Comparison of ENCODE assay signal across 8 cellular contexts in the genomic region with DNA sequence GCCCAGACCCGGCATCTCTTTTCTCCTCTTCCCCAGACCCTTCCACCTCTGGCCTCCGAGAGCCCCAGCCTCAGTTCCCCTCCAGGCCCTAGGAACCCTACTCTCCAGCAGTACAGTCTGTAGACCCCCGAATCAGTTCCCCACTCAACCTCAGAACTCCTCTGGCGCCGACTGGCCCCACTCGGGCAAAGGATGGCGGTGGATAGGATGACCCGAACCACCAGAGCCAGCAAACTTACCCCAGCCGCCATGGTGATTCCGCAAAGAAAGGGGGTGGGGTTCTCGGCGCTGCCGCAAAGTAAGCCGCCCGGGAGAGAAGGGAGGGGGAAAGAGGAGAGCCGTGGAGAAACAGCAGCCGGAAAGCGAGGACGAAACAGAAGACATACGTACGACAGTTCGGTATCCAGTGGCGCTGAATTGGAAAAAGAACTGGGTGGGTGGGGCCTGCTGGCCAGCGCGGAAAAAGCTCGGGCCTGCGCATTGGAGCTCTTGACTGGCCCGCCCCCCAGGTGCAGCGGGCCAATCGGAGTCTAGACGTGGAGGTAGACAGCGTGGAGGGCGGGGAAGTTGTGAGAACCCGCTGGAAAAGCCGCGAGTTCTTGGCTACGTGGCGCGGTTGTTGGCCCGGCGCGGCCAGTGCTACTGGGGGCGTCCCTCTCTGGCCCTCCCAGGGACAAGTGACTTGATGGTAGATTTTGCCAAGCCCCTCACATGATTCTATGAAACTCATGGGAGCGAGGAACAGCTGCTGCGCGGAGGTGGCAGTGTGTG. TPM values are rescaled to one million over a fixed set of nuclear protein-coding genes. Genes with fewer than 3 reads are reported as not detected.
DNase-seq lines count a peak whose midpoint lies in the region; ATAC-seq and TF ChIP-seq lines count a peak whose summit lies in the region.

EEF1G (minus strand) TSS at position 300 of the 771 bp plus-strand sequence; CDS start at position 251, 49 bp downstream.

- H3K36me3 ChIP-seq in WERI-Rb-1 (peaks cover 75% of the 10 kb centered on the region), mammary epithelial cell (ENCODE audit: insufficient read depth, low read length) (peaks cover 34% of the 10 kb centered on the region), smooth muscle cell (ENCODE audit: low read depth) (no peaks in the 10 kb centered on the region)

- DNase-seq in ACHN (peak; percentile 99), NCI-H2227 (lab: John Stamatoyannopoulos, UW; ENCODE audit: unreplicated experiment) (peak; percentile 99), WERI-Rb-1 (peak; percentile 99), mammary epithelial cell (peak; percentile 100), iPS-NIHi11 (ENCODE audit: low spot score) (peak; percentile 99), smooth muscle cell (lab: John Stamatoyannopoulos, UW; ENCODE audit: unreplicated experiment) (peak; percentile 90)

- H4K20me1 ChIP-seq in mammary epithelial cell (ENCODE audit: insufficient read depth, low read length) (peaks cover 3% of the 10 kb centered on the region), smooth muscle cell (ENCODE audit: low read depth) (peaks cover 44% of the 10 kb centered on the region)

- H3K4me3 ChIP-seq in WERI-Rb-1 (ENCODE audit: low read depth, low read length) (peak within 1 kb of the TSS; percentile 100), mammary epithelial cell (replicated peaks in 1 of 3; ENCODE audit: insufficient read depth in 1 of 3, low read depth in 2 of 3, low read length in 3 of 3) (peak within 1 kb of the TSS; percentile 72 to 91 (median 83)), smooth muscle cell (peak within 1 kb of the TSS; percentile 97)

- CTCF ChIA-PET in mammary epithelial cell (lab: Charles Lee; ENCODE audit: low non-redundant PET): interaction anchor here (0.7 to 1.5 kb wide), 5 partner anchors 13 to 318 kb away, joined by 3 to 5 read pairs (median 4); no protein-coding TSS in a partner anchor

- H3K27me3 ChIP-seq in WERI-Rb-1 (ENCODE audit: insufficient read depth, low read depth, severe bottlenecking): no peaks in the 10 kb centered on the region
- H3K27me3 ChIP-seq in mammary epithelial cell (ENCODE audit: insufficient read depth, low read length): no peaks in the 10 kb centered on the region
- H3K27me3 ChIP-seq in smooth muscle cell (ENCODE audit: low read depth): no peaks in the 10 kb centered on the region

- intact Hi-C loops in mammary epithelial cell (cut with micrococcal nuclease): loop anchor here (1.0 kb wide), 1 partner anchor 18 kb away; the partner anchor contains the start of gene TUT1

- 5% methylated on average over 24 of the region's 46 CpGs for WGBS in mammary epithelial cell (ENCODE audit: low coverage, missing lambda C conversion rate)
- WGBS in smooth muscle cell (ENCODE audit: low lambda C conversion rate): 1% methylated on average over 46 of the region's 46 CpGs

- H3K27ac ChIP-seq in WERI-Rb-1 (peak within 1 kb of the TSS; percentile 91), mammary epithelial cell (ENCODE audit: insufficient read depth, low read depth, low read length) (peak within 1 kb of the TSS; percentile 86), smooth muscle cell (ENCODE audit: low read depth) (peak within 1 kb of the TSS; percentile 94)

- peaks cover 5% of the 10 kb centered on the region for H3F3A ChIP-seq in smooth muscle cell (ENCODE audit: low read depth)

- peak; percentile 90 for ATAC-seq in GM18873 (IDR thresholded peaks at IDR 0.05; ENCODE audit: low FRiP score, unreplicated experiment)
- ATAC-seq in HG03139 (IDR thresholded peaks at IDR 0.05; ENCODE audit: unreplicated experiment): peak; percentile 80

- H3K4me1 ChIP-seq in mammary epithelial cell (ENCODE audit: insufficient read depth, low read length) (peaks cover 28% of the 10 kb centered on the region), smooth muscle cell (ENCODE audit: low read depth) (peaks cover 11% of the 10 kb centered on the region)

- H3K9me3 ChIP-seq in WERI-Rb-1 (ENCODE audit: severe bottlenecking): no peaks in the 10 kb centered on the region
- H3K9me3 ChIP-seq in mammary epithelial cell (replicated peaks; ENCODE audit: insufficient read depth, low read length): no peaks in the 10 kb centered on the region
- no peaks in the 10 kb centered on the region for H3K9me3 ChIP-seq in smooth muscle cell (replicated peaks; ENCODE audit: low read depth)

- H3K4me2 ChIP-seq in mammary epithelial cell (ENCODE audit: insufficient read depth, low read depth, low read length) (peak within 1 kb of the TSS; percentile 97), smooth muscle cell (peak within 1 kb of the TSS; percentile 92)

- in situ Hi-C loops in ACHN (cut with HindIII; ENCODE audit: low pct_ligation_motif_present, low pct_unique_long_range_greater_than_20kb, low sequenced_read_pairs): no loop called here
- in situ Hi-C loops in mammary epithelial cell (cut with MboI; ENCODE audit: low sequenced_read_pairs in 2 of 2): no loop called here

- H3K79me2 ChIP-seq in mammary epithelial cell (ENCODE audit: insufficient read depth, low read length): peaks cover 64% of the 10 kb centered on the region
- H3K79me2 ChIP-seq in smooth muscle cell (ENCODE audit: low read depth): peaks cover 70% of the 10 kb centered on the region

- TF ChIP-seq CTCF in WERI-Rb-1 (IDR thresholded peaks at IDR 0.05; ENCODE audit: low read depth, low read length) (no peak), mammary epithelial cell (conservative IDR thresholded peaks at IDR 0.05 in 1 of 2, IDR thresholded peaks at IDR 0.05 in 1 of 2; ENCODE audit: extremely low read depth in 1 of 2, insufficient read depth in 1 of 2, low read depth in 1 of 2, low read length in 2 of 2) (no peak), smooth muscle cell (IDR thresholded peaks at IDR 0.05; ENCODE audit: borderline replicate concordance, insufficient read depth, poor library complexity, severe bottlenecking) (no peak)

- H2AFZ ChIP-seq in mammary epithelial cell (ENCODE audit: low read depth, low read length) (peak within 1 kb of the TSS; percentile 87), smooth muscle cell (ENCODE audit: low read depth) (peak within 1 kb of the TSS; percentile 84)

- dilution Hi-C loops in mammary epithelial cell (cut with HindIII; ENCODE audit: low sequenced_read_pairs): no loop called here

- H3K9ac ChIP-seq in mammary epithelial cell (ENCODE audit: insufficient read depth, low read length) (peak within 1 kb of the TSS; percentile 85), smooth muscle cell (ENCODE audit: low read depth) (peak within 1 kb of the TSS; percentile 97)

- no TSS peak for BruUV-seq in mammary epithelial cell (replicated peaks; lab: Mats Ljungman, UMichigan)

RNA-seq across cellular contexts. Expression of gene EEF1G, which starts in this region (rescaled TPM):
- total RNA-seq in mammary epithelial cell (1,000 to 10,000 TPM; 1,183 to 1,218 TPM), smooth muscle cell (773 and 864 TPM in 2 replicates)
- polyA plus RNA-seq in mammary epithelial cell (1,634 TPM), smooth muscle cell (433 and 463 TPM in 2 replicates)
- 1,987 TPM for polyA minus RNA-seq in mammary epithelial cell

Comparison
In these comparisons a context has a peak if more than half of its experiments do, and no peak if none do; other contexts are left out.
1. Peak in every context shown above with its lines: DNase-seq, ATAC-seq, H3K4me3 ChIP-seq and H3K27ac ChIP-seq.